Comparison of ENCODE assay signal across 15 cellular contexts in the genomic region with DNA sequence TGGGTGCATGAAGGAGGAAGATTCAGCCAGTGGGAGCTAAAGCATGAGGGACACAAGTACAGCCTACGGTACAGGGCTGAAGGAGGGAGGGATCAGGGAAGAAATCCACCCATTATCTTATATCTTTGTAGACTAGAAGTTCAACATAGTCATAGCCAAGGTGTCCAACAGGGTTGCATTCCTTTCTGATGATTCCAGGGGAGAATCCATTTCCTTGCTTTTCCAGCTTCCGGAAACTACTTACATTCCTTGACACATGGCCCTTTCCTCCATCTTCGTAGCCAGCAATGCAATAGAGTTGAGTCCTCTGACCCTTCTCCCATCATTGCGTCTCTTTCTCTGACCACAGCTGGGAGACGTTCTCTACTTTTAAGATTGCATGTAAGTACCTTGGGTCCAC.
A peak's percentile ranks its signal among the peaks of the same experiment; 100 is the strongest.
DNase-seq lines count a peak whose midpoint lies in the region; ATAC-seq lines count a peak whose summit lies in the region.
"Had no signal": no experiment of that assay in that cellular context is flagged by ENCODE, and none has a peak within 500 bp of the region (broad histone marks: within the 10 kb centered on the region; RNA-seq: fewer than 3 reads in every experiment).

No MANE protein-coding gene starts in this region.

- DNase-seq in M059J (ENCODE audit: low read depth) (peak; percentile 9), dermis blood vessel endothelial cell (peak; percentile 17), kidney tubule cell (ENCODE audit: low spot score) (peak; percentile 19), amniotic stem cell (lab: John Stamatoyannopoulos, UW) (no peak), A172 (ENCODE audit: low spot score) (no peak), mesendoderm (no peak)
- DNase-seq: BE2C; CD4-positive, alpha-beta memory T cell; DMS79; EL had no signal

- no peaks in the 10 kb centered on the region for H3K27me3 ChIP-seq in mesendoderm (ENCODE audit: insufficient read depth, low read length, poor library complexity)
- H3K27me3 ChIP-seq: BE2C had no signal

- no peak overlapping the region for H3K4me2 ChIP-seq in mesendoderm (ENCODE audit: low read length)
- H3K4me2 ChIP-seq: A549 had no signal

- no peak overlapping the region for H2BK120ac ChIP-seq in mesendoderm (ENCODE audit: low read depth, low read length)

- no peak overlapping the region for H2AK5ac ChIP-seq in mesendoderm (ENCODE audit: low read length)

- H3K79me2 ChIP-seq in mesendoderm (ENCODE audit: control insufficient read depth, insufficient read depth, low read length), result no peaks in the 10 kb centered on the region

- no peak overlapping the region for H4K8ac ChIP-seq in mesendoderm (ENCODE audit: low read depth, low read length)

- H3K79me1 ChIP-seq in mesendoderm (ENCODE audit: low read length), result no peaks in the 10 kb centered on the region

- H2BK15ac ChIP-seq in mesendoderm (replicated peaks; ENCODE audit: low read depth), result no peak overlapping the region

- H3K4me3 ChIP-seq in mesendoderm (ENCODE audit: low read length), result no peak overlapping the region
- H3K4me3 ChIP-seq: A549, HAP-1 had no signal

- no peak overlapping the region for H3K23ac ChIP-seq in mesendoderm (ENCODE audit: low read length)

- H4K5ac ChIP-seq in mesendoderm (ENCODE audit: low read length), result no peak overlapping the region

- no peak overlapping the region for H3K27ac ChIP-seq in mesendoderm (ENCODE audit: low read depth, low read length)
- H3K27ac ChIP-seq: A549, C4-2B had no signal

- H3K18ac ChIP-seq in mesendoderm (ENCODE audit: low read length), result no peak overlapping the region

- no peaks in the 10 kb centered on the region for H3K36me3 ChIP-seq in mesendoderm (ENCODE audit: control insufficient read depth, insufficient read depth, low read length)
- H3K36me3 ChIP-seq: BE2C, HAP-1 had no signal

- no CpG with 5 or more reads among the region's 5 CpGs for WGBS in mesendoderm (ENCODE audit: extremely low coverage, insufficient coverage, low lambda C conversion rate)

- no peaks in the 10 kb centered on the region for H3K4me1 ChIP-seq in mesendoderm (ENCODE audit: control insufficient read depth, low read depth, low read length)
- H3K4me1 ChIP-seq: A549, BE2C, HAP-1 had no signal

- H3K56ac ChIP-seq in mesendoderm (ENCODE audit: low read length), result no peak overlapping the region

- H3K4ac ChIP-seq in mesendoderm (ENCODE audit: low read depth, low read length), result no peak overlapping the region

- ATAC-seq in GM18867 (IDR thresholded peaks at IDR 0.05; ENCODE audit: unreplicated experiment), result no peak
- ATAC-seq: A549, HepG2 had no signal

- H3K9ac ChIP-seq in mesendoderm (ENCODE audit: low read length), result no peak overlapping the region

- no peak overlapping the region for H2BK5ac ChIP-seq in mesendoderm (ENCODE audit: low read length)

Comparison
In these comparisons a context has a peak if more than half of its experiments do, and no peak if none do; other contexts are left out.
1. DNase-seq: peak in M059J (single experiment), dermis blood vessel endothelial cell (single experiment) and kidney tubule cell (single experiment); none in amniotic stem cell (single experiment), A172 (single experiment) and mesendoderm (single experiment).